In genomic region chr14:38549549-38549948, GRCh38 we compare ENCODE assay signal across 28 cellular contexts.
"Had no signal": no experiment of that assay in that cellular context is flagged by ENCODE, and none has a peak within 500 bp of the region (broad histone marks: within the 10 kb centered on the region; RNA-seq: fewer than 3 reads in every experiment).

No MANE protein-coding gene starts in this region.

- H3K4me1 ChIP-seq: heart left ventricle, left lung, lower lobe of right lung, pancreas, prostate gland, sigmoid colon, suprapubic skin, tibial artery, upper lobe of right lung had no signal

- DNase-seq: activated CD4-positive, alpha-beta T cell treated with anti-CD3 and anti-CD28 coated beads, Interleukin-2, amount 10 ng/mL, durations not matched to agents 24 days and 14 days; activated CD4-positive, CD25-positive, alpha-beta regulatory T cell treated with anti-CD3 and anti-CD28 coated beads, Interleukin-2, amount 50 U/mL, for 72 hours; activated CD8-positive, alpha-beta T cell treated with anti-CD3 and anti-CD28 coated beads for 36 hours; activated gamma-delta T cell treated with Interleukin-2 at 50 U/mL for 16 hours; activated naive CD4-positive, alpha-beta T cell treated with anti-CD3 and anti-CD28 coated beads, Interleukin-2, amount 50 U/mL, for 16 hours; activated T-cell treated with anti-CD3 and anti-CD28 coated beads, Interleukin-2, amount 50 U/mL, for 4 hours; amniotic stem cell; caudate nucleus; endodermal cell; heart left ventricle; left lung; lower lobe of right lung; mesenchymal stem cell; naive thymus-derived CD8-positive, alpha-beta T cell; nucleus accumbens; pancreas; retina; sigmoid colon; small intestine; stimulated activated CD4-positive, alpha-beta T cell treated with anti-CD3 and anti-CD28 coated beads, Interleukin-15, amount 100 ng/mL, for 24 hours; stimulated activated CD4-positive, alpha-beta T cell treated with anti-CD3 and anti-CD28 coated beads, Interleukin-2, amount 100 ng/mL, for 24 hours; stimulated activated naive CD4-positive, alpha-beta T cell; tibial artery; upper lobe of right lung had no signal

- H3K27ac ChIP-seq: heart left ventricle, left lung, lower lobe of right lung, pancreas, prostate gland, sigmoid colon, suprapubic skin, tibial artery, upper lobe of right lung had no signal

- H3K36me3 ChIP-seq: heart left ventricle, left lung, lower lobe of right lung, pancreas, prostate gland, sigmoid colon, suprapubic skin, tibial artery, upper lobe of right lung had no signal

- H3K27me3 ChIP-seq: heart left ventricle, left lung, pancreas, sigmoid colon, suprapubic skin, tibial artery, upper lobe of right lung had no signal

- H3K4me3 ChIP-seq: heart left ventricle, left lung, lower lobe of right lung, pancreas, prostate gland, sigmoid colon, suprapubic skin, tibial artery, upper lobe of right lung had no signal

- H3K9me3 ChIP-seq: heart left ventricle, left lung, lower lobe of right lung, pancreas, prostate gland, sigmoid colon, suprapubic skin, tibial artery, upper lobe of right lung had no signal

- ATAC-seq: activated CD8-positive, alpha-beta T cell treated with anti-CD3 and anti-CD28 coated beads for 36 hours; activated T-cell treated with anti-CD3 and anti-CD28 coated beads, Interleukin-2, amount 50 U/mL, for 4 hours; activated T-helper 17 cell treated with anti-CD3 and anti-CD28 coated beads, Interleukin-2, amount 50 U/mL, for 72 hours; esophagus mucosa; heart left ventricle; left lung; lower lobe of right lung; naive thymus-derived CD8-positive, alpha-beta T cell; pancreas; upper lobe of right lung had no signal
